24 cellular contexts compared by ENCODE assay signal in genomic region chr6:170181338-170181690, GRCh38.
"Had no signal": no experiment of that assay in that cellular context is flagged by ENCODE, and none has a peak within 500 bp of the region (broad histone marks: within the 10 kb centered on the region; RNA-seq: fewer than 3 reads in every experiment).

No MANE protein-coding gene starts in this region.

- H3K4me1 ChIP-seq: gastroesophageal sphincter, thyroid gland, uterus had no signal

- DNase-seq: effector memory CD8-positive, alpha-beta T cell; esophagus squamous epithelium; foreskin fibroblast; glutamatergic neuron; immature natural killer cell; kidney; left cardiac atrium; left ventricle myocardium inferior; lower lobe of right lung; midbrain; psoas muscle; retina; stimulated activated CD4-positive, alpha-beta T cell treated with anti-CD3 and anti-CD28 coated beads, Interleukin-4, amount 100 ng/mL, for 1 hour; stimulated activated naive CD8-positive, alpha-beta T cell treated with anti-CD3 and anti-CD28 coated beads, Interleukin-15, Interleukin-2, amounts not matched to agents 100 U/mL and 50 U/mL, for 24 hours; thyroid gland; upper lobe of left lung had no signal

- H3K27me3 ChIP-seq: right lobe of liver, thyroid gland, upper lobe of left lung, uterus had no signal

- H3K36me3 Mint-ChIP-seq: memory B cell had no signal

- H3K27ac Mint-ChIP-seq: memory B cell; stimulated activated effector memory CD8-positive, alpha-beta T cell treated with anti-CD3 and anti-CD28 coated beads, Interleukin-12 subunit alpha, Interleukin-12 subunit beta, amount 100 ng/mL, for 72 hours had no signal

- H3K4me3 Mint-ChIP-seq: effector memory CD8-positive, alpha-beta T cell; memory B cell; natural killer cell treated with Interleukin-12 subunit alpha and Interleukin-12 subunit beta and Interleukin-15 and Interleukin-18, amount 100 ng/mL, for 72 hours; stimulated activated effector memory CD8-positive, alpha-beta T cell treated with anti-CD3 and anti-CD28 coated beads, Interleukin-12 subunit alpha, Interleukin-12 subunit beta, amount 100 ng/mL, for 72 hours had no signal

- H3K27me3 Mint-ChIP-seq: effector memory CD8-positive, alpha-beta T cell had no signal

- H3K4me3 ChIP-seq: esophagus squamous epithelium, gastroesophageal sphincter, left ventricle myocardium inferior, lower lobe of right lung, psoas muscle, right lobe of liver, suprapubic skin, thyroid gland, upper lobe of left lung, uterus had no signal

- H3K9me3 ChIP-seq: esophagus squamous epithelium, gastroesophageal sphincter, left ventricle myocardium inferior, lower lobe of right lung, psoas muscle, right lobe of liver, suprapubic skin, thyroid gland, upper lobe of left lung, uterus had no signal

- H3K36me3 ChIP-seq: esophagus squamous epithelium, gastroesophageal sphincter, left ventricle myocardium inferior, lower lobe of right lung, right lobe of liver, suprapubic skin, thyroid gland, upper lobe of left lung, uterus had no signal

- ATAC-seq: effector memory CD8-positive, alpha-beta T cell; gastroesophageal sphincter; left cardiac atrium; lower lobe of right lung; natural killer cell treated with Interleukin-12 subunit alpha and Interleukin-12 subunit beta and Interleukin-15 and Interleukin-18, amount 100 ng/mL, for 72 hours; psoas muscle; right lobe of liver; stimulated activated effector memory CD8-positive, alpha-beta T cell treated with anti-CD3 and anti-CD28 coated beads, Interleukin-12 subunit alpha, Interleukin-12 subunit beta, amount 100 ng/mL, for 72 hours; stimulated activated naive CD8-positive, alpha-beta T cell treated with anti-CD3 and anti-CD28 coated beads, Interleukin-15, Interleukin-2, amounts not matched to agents 100 U/mL and 50 U/mL, for 24 hours had no signal

- H3K27ac ChIP-seq: epithelial cell of prostate, esophagus squamous epithelium, gastroesophageal sphincter, left ventricle myocardium inferior, lower lobe of right lung, psoas muscle, right lobe of liver, suprapubic skin, thyroid gland, upper lobe of left lung, uterus had no signal
